In genomic region chr3:46972396-46972795, GRCh38 we compare ENCODE assay signal across 13 cellular contexts. TPM values are rescaled to one million over a fixed set of nuclear protein-coding genes. Genes with fewer than 3 reads are reported as not detected.
DNase-seq lines count a peak whose midpoint lies in the region; ATAC-seq, FAIRE-seq and TF ChIP-seq lines count a peak whose summit lies in the region.
"Had no signal": no experiment of that assay in that cellular context is flagged by ENCODE, and none has a peak within 500 bp of the region (broad histone marks: within the 10 kb centered on the region; RNA-seq: fewer than 3 reads in every experiment).

No MANE protein-coding gene starts in this region.

- TF ChIP-seq RAD21 in GM12878 (IDR thresholded peaks at IDR 0.05; ENCODE audit: insufficient read depth, low read depth, low read length), result no peak

- no peaks in the 10 kb centered on the region; the same call in 1 of the 2 replicates for H3F3A ChIP-seq in OCI-LY1 (ENCODE audit: insufficient read depth, low read length)

- ATAC-seq in GM12878 (no peak), HG03521 (IDR thresholded peaks at IDR 0.05; ENCODE audit: unreplicated experiment) (no peak), HG03097 (IDR thresholded peaks at IDR 0.05; ENCODE audit: low FRiP score, unreplicated experiment) (no peak)
- ATAC-seq in stimulated activated naive B cell treated with anti-CD40 and anti-IgM and Interleukin-4, amounts not matched to agents 10 μg/mL and 1 μg/mL and 100 μg/mL, for 72 hours (replicated peaks), result no peak

- H3K4me1 ChIP-seq in OCI-LY1 (ENCODE audit: insufficient read depth, low read length, severe bottlenecking) (peaks cover 83% of the 10 kb centered on the region), GM12878 (ENCODE audit: control insufficient read depth, insufficient read depth, low read length) (peaks cover 33% of the 10 kb centered on the region), BE2C (no peaks in the 10 kb centered on the region)

- H3K27ac ChIP-seq in OCI-LY1 (ENCODE audit: low read depth, low read length, poor library complexity, severe bottlenecking), result peak overlapping the region; percentile 70
- H3K27ac ChIP-seq in GM12878 (ENCODE audit: control insufficient read depth, insufficient read depth), result no peak overlapping the region; the same call in 1 of the 2 replicates

- H3K4me3 ChIP-seq in OCI-LY1 (ENCODE audit: low read depth, low read length, poor library complexity, severe bottlenecking), result no peak overlapping the region
- H3K4me3 ChIP-seq in GM12878, result peak overlapping the region; percentile 56; the same call in 1 of the 2 replicates
- no peak overlapping the region for H3K4me3 ChIP-seq in BE2C (ENCODE audit: low read depth, low read length)
- H3K4me3 ChIP-seq: skin epidermis had no signal

- 38% methylated on average over 2 of the region's 2 CpGs for WGBS in GM12878 (ENCODE audit: insufficient coverage, insufficient replicate concordance, low lambda C conversion rate, missing lambda C conversion rate)

- no peak overlapping the region for H2AFZ ChIP-seq in OCI-LY1 (ENCODE audit: low read length)
- no peak overlapping the region for H2AFZ ChIP-seq in GM12878 (ENCODE audit: control insufficient read depth, low read depth, low read length)

- FAIRE-seq in GM12878 (lab: Jason Lieb, UNC), result no peak

- H3K27me3 ChIP-seq in OCI-LY1 (ENCODE audit: insufficient read depth, low read length) (no peaks in the 10 kb centered on the region), GM12878 (replicated peaks in 1 of 2; ENCODE audit: control insufficient read depth in 2 of 2, insufficient read depth in 2 of 2, low read length in 1 of 2) (no peaks in the 10 kb centered on the region), BE2C (no peaks in the 10 kb centered on the region)

- H3K36me3 Mint-ChIP-seq in activated naive CD4-positive, alpha-beta T cell treated with anti-CD3 and anti-CD28 coated beads for 36 hours (ENCODE audit: low read depth), result peaks cover 26% of the 10 kb centered on the region
- peaks cover 45 to 64% of the 10 kb centered on the region in 2 donors for H3K36me3 Mint-ChIP-seq in stimulated activated naive B cell treated with anti-CD40 and anti-IgM and Interleukin-4, amounts not matched to agents 10 μg/mL and 1 μg/mL and 100 μg/mL, for 72 hours

- H3K9me3 Mint-ChIP-seq in activated naive CD4-positive, alpha-beta T cell treated with anti-CD3 and anti-CD28 coated beads for 36 hours, result no peaks in the 10 kb centered on the region
- H3K9me3 Mint-ChIP-seq in stimulated activated naive B cell treated with anti-CD40 and anti-IgM and Interleukin-4, amounts not matched to agents 10 μg/mL and 1 μg/mL and 100 μg/mL, for 72 hours, result no peaks in the 10 kb centered on the region

- no peaks in the 10 kb centered on the region for H3K9me3 ChIP-seq in OCI-LY1 (ENCODE audit: low read length)
- no peaks in the 10 kb centered on the region for H3K9me3 ChIP-seq in GM12878 (replicated peaks; ENCODE audit: control insufficient read depth, insufficient read depth, low read length)
- no peaks in the 10 kb centered on the region for H3K9me3 ChIP-seq in BE2C
- H3K9me3 ChIP-seq: SK-N-SH had no signal

- H3K9me2 ChIP-seq in OCI-LY1 (ENCODE audit: low read depth, low read length), result no peaks in the 10 kb centered on the region
- H3K9me2 ChIP-seq: SK-N-SH had no signal

- H3K4me1 Mint-ChIP-seq in activated naive CD4-positive, alpha-beta T cell treated with anti-CD3 and anti-CD28 coated beads for 36 hours (ENCODE audit: low read depth), result peaks cover 81% of the 10 kb centered on the region
- peaks cover 57 to 81% of the 10 kb centered on the region in 2 donors for H3K4me1 Mint-ChIP-seq in stimulated activated naive B cell treated with anti-CD40 and anti-IgM and Interleukin-4, amounts not matched to agents 10 μg/mL and 1 μg/mL and 100 μg/mL, for 72 hours

- H3K4me3 Mint-ChIP-seq in activated naive CD4-positive, alpha-beta T cell treated with anti-CD3 and anti-CD28 coated beads for 36 hours, result no peak overlapping the region
- H3K4me3 Mint-ChIP-seq in stimulated activated naive B cell treated with anti-CD40 and anti-IgM and Interleukin-4, amounts not matched to agents 10 μg/mL and 1 μg/mL and 100 μg/mL, for 72 hours, result peak overlapping the region; percentile 50 to 76

- CTCF ChIA-PET in activated naive CD4-positive, alpha-beta T cell treated with anti-CD3 and anti-CD28 coated beads for 36 hours (lab: Charles Lee), result no interaction called here
- CTCF ChIA-PET in GM12878 (lab: Yijun Ruan, JAX), result interaction anchor here (1.4 kb wide), 1 partner anchor 44 kb away, joined by 3 read pairs; no protein-coding TSS in a partner anchor

- H3K36me3 ChIP-seq in OCI-LY1 (ENCODE audit: insufficient read depth, low read length) (peaks cover 36% of the 10 kb centered on the region; the same call in 1 of the 2 replicates), GM12878 (ENCODE audit: control insufficient read depth in 2 of 2, insufficient read depth in 2 of 2, low read length in 1 of 2) (peaks cover 9% of the 10 kb centered on the region in 2 experiments; a peak in 3 of 4 replicates), BE2C (no peaks in the 10 kb centered on the region)

- no peak for TF ChIP-seq CTCF in OCI-LY1 (IDR thresholded peaks at IDR 0.05; ENCODE audit: low read length)
- TF ChIP-seq CTCF in GM12878 (IDR thresholded peaks at IDR 0.05 in 2 of 3, conservative IDR thresholded peaks at IDR 0.05 in 1 of 3; ENCODE audit: control insufficient read depth in 2 of 3, extremely low read depth in 1 of 3, insufficient read depth in 1 of 3, low read depth in 3 of 3, low read length in 3 of 3), result no peak
- TF ChIP-seq CTCF in BE2C (IDR thresholded peaks at IDR 0.05; ENCODE audit: low read depth, low read length), result no peak

- BruUV-seq in GM12878 (replicated peaks; lab: Mats Ljungman, UMichigan), result TSS peak; percentile 40

- RAD21 ChIA-PET in GM12878 (lab: Charles Lee; ENCODE audit: unreplicated experiment), result interaction anchor here (1.0 to 2.7 kb wide), 2 partner anchors 38 to 45 kb away, joined by 8 to 24 read pairs; no protein-coding TSS in a partner anchor

- in situ Hi-C loops in GM12878 (cut with MboI), result no loop called here

- no peak for TF ChIP-seq POLR2A in GM12878 (IDR thresholded peaks at IDR 0.05; ENCODE audit: low read depth, low read length)

- H3K27me3 Mint-ChIP-seq in activated naive CD4-positive, alpha-beta T cell treated with anti-CD3 and anti-CD28 coated beads for 36 hours (ENCODE audit: low read depth), result no peaks in the 10 kb centered on the region
- H3K27me3 Mint-ChIP-seq in stimulated activated naive B cell treated with anti-CD40 and anti-IgM and Interleukin-4, amounts not matched to agents 10 μg/mL and 1 μg/mL and 100 μg/mL, for 72 hours, result no peaks in the 10 kb centered on the region

- H4K20me1 ChIP-seq in OCI-LY1 (ENCODE audit: insufficient read depth, low read length), result no peaks in the 10 kb centered on the region; the same call in 1 of the 2 replicates
- peaks cover 12% of the 10 kb centered on the region for H4K20me1 ChIP-seq in GM12878 (ENCODE audit: control insufficient read depth, insufficient read depth)

- no peak for DNase-seq in activated naive CD4-positive, alpha-beta T cell treated with anti-CD3 and anti-CD28 coated beads for 36 hours
- DNase-seq in activated naive CD4-positive, alpha-beta T cell treated with anti-CD3 and anti-CD28 coated beads, Interleukin-2, amount 50 U/mL, for 16 hours, result no peak
- DNase-seq in GM12878 (ENCODE audit: low read depth, low spot score) (no peak), BE2C (no peak)
- no peak for DNase-seq in stimulated activated naive B cell treated with anti-CD40 and anti-IgM and Interleukin-4, amounts not matched to agents 10 μg/mL and 1 μg/mL and 100 μg/mL, for 72 hours
- DNase-seq: DND-41, foreskin fibroblast, SK-N-SH, substantia nigra had no signal

- peak overlapping the region; percentile 46 for H3K4me2 ChIP-seq in OCI-LY1 (ENCODE audit: low read length)
- H3K4me2 ChIP-seq in GM12878 (ENCODE audit: control insufficient read depth, insufficient read depth), result peak overlapping the region; percentile 26
- H3K4me2 ChIP-seq: SK-N-SH had no signal

- POLR2A ChIA-PET in GM12878 (lab: Charles Lee), result interaction anchor here (1.0 to 3.7 kb wide), 3 partner anchors 13 to 46 kb away, joined by 3 to 19 read pairs (median 5); no protein-coding TSS in a partner anchor

- SMC1A ChIA-PET in GM12878 (lab: Charles Lee; ENCODE audit: uncharacterized antibody, unreplicated experiment), result interaction anchor here (0.7 to 1.6 kb wide), 6 partner anchors 10 to 849 kb away, joined by 3 to 9 read pairs (median 3); no protein-coding TSS in a partner anchor

- intact Hi-C loops in activated naive CD4-positive, alpha-beta T cell treated with anti-CD3 and anti-CD28 coated beads for 36 hours (cut with micrococcal nuclease), result loop anchor here (1.0 to 10.0 kb wide), 2 partner anchors 13 to 1212 kb away; partner anchors contain the start of gene CDC25A
- intact Hi-C loops in GM12878 (cut with micrococcal nuclease; ENCODE audit: unreplicated experiment), result no loop called here

- H3K9ac ChIP-seq in OCI-LY1 (ENCODE audit: low read length) (no peak overlapping the region), GM12878 (ENCODE audit: control insufficient read depth, insufficient read depth, low read length) (no peak overlapping the region)
- H3K9ac ChIP-seq: SK-N-SH had no signal

- 0 out of 4 replicates have a peak, but pooled peaks of 1 of the 2 experiments have one; percentile 21 for TF ChIP-seq EP300 in GM12878 (IDR thresholded peaks at IDR 0.05; ENCODE audit: borderline replicate concordance in 1 of 2, control insufficient read depth in 1 of 2, low read depth in 2 of 2, low read length in 2 of 2)

- H3K27ac Mint-ChIP-seq in activated naive CD4-positive, alpha-beta T cell treated with anti-CD3 and anti-CD28 coated beads for 36 hours, result peak overlapping the region; percentile 59
- H3K27ac Mint-ChIP-seq in stimulated activated naive B cell treated with anti-CD40 and anti-IgM and Interleukin-4, amounts not matched to agents 10 μg/mL and 1 μg/mL and 100 μg/mL, for 72 hours, result peak overlapping the region; percentile 92

- peaks cover 86% of the 10 kb centered on the region for H3K79me2 ChIP-seq in OCI-LY1 (ENCODE audit: insufficient read depth, low read length)
- H3K79me2 ChIP-seq in GM12878 (ENCODE audit: control insufficient read depth, insufficient read depth, low read length), result peaks cover 88% of the 10 kb centered on the region

RNA-seq across cellular contexts. Expression of gene CCDC12, which starts 4.1 kb away (rescaled TPM):
- total RNA-seq in activated naive CD4-positive, alpha-beta T cell treated with anti-CD3 and anti-CD28 coated beads for 36 hours, result 10 to 100 TPM; 37.6 to 43.0 TPM
- total RNA-seq in GM12878 (2013; cell fraction: nucleolus; rRNA removed), result 111 and 121 TPM in 2 replicates
- total RNA-seq in GM12878 (2014; rRNA removed), result 46.9 and 53.0 TPM in 2 replicates
- total RNA-seq in GM12878 (2014; rRNA removed; fragmentation: Illumina TruSeq; extraction: Trizol), result 67.3 and 72.4 TPM in 2 replicates
- total RNA-seq in GM12878 (2021), result 65.8 and 65.9 TPM in 2 replicates
- polyA plus RNA-seq in GM12878 (2011; ENCODE audit: low read depth), result 29.4 TPM
- polyA plus RNA-seq in GM12878 (2011; rRNA removed), result 31.2 and 45.6 TPM in 2 replicates
- 52.2 and 68.0 TPM in 2 replicates for polyA plus RNA-seq in GM12878 (2011; cell fraction: cytosol; rRNA removed)
- 63.4 and 85.5 TPM in 2 replicates for polyA plus RNA-seq in GM12878 (2011; cell fraction: nucleus; rRNA removed)
- polyA plus RNA-seq in GM12878 (2012), result 47.7 and 72.7 TPM in 2 replicates
- polyA plus RNA-seq in GM12878 (2014; fragmentation: Illumina TruSeq; extraction: Trizol), result 11.2 and 63.3 TPM in 2 replicates
- 10 to 100 TPM in 1 of 2 experiments, 1 to 10 TPM in 1; 9.2 to 22.5 TPM for polyA plus RNA-seq in GM12878 (2014; fragmentation: Nextera tagmentation; extraction: Ambion mirVana)
- 59.3 and 67.6 TPM in 2 replicates for polyA plus RNA-seq in GM12878 (2014; rRNA removed)
- polyA plus RNA-seq in GM12878 (2016; fragmentation: Nextera tagmentation; extraction: Ambion mirVana), result 10 to 100 TPM; 83.1 to 91.4 TPM
- polyA minus RNA-seq in GM12878 (2011; rRNA and poly(A)+ RNA removed), result 69.5 and 77.8 TPM in 2 replicates
- polyA minus RNA-seq in GM12878 (2011; cell fraction: cytosol; rRNA and poly(A)+ RNA removed), result 15.6 and 18.2 TPM in 2 replicates
- 64.3 and 144 TPM in 2 replicates for polyA minus RNA-seq in GM12878 (2011; cell fraction: nucleus; rRNA and poly(A)+ RNA removed)
- polyA plus RNA-seq in BE2C (2012; ENCODE audit: insufficient read depth, insufficient read length, low read depth), result 80.9 TPM

RNA-seq across cellular contexts. Expression of gene NBEAL2, which starts 7.1 kb away (rescaled TPM):
- 10 to 100 TPM; 85.0 to 92.4 TPM for total RNA-seq in activated naive CD4-positive, alpha-beta T cell treated with anti-CD3 and anti-CD28 coated beads for 36 hours
- total RNA-seq in GM12878 (2013; cell fraction: nucleolus; rRNA removed), result 152 and 168 TPM in 2 replicates
- total RNA-seq in GM12878 (2014; rRNA removed), result 47.2 and 52.0 TPM in 2 replicates
- 19.7 and 21.8 TPM in 2 replicates for total RNA-seq in GM12878 (2014; rRNA removed; fragmentation: Illumina TruSeq; extraction: Trizol)
- total RNA-seq in GM12878 (2021), result 106 and 127 TPM in 2 replicates
- polyA plus RNA-seq in GM12878 (2011; ENCODE audit: low read depth), result 27.1 TPM
- polyA plus RNA-seq in GM12878 (2011; rRNA removed), result 17.1 and 29.0 TPM in 2 replicates
- polyA plus RNA-seq in GM12878 (2011; cell fraction: cytosol; rRNA removed), result 39.5 and 52.6 TPM in 2 replicates
- 940 and 1,024 TPM in 2 replicates for polyA plus RNA-seq in GM12878 (2011; cell fraction: nucleus; rRNA removed)
- 62.9 and 78.4 TPM in 2 replicates for polyA plus RNA-seq in GM12878 (2012)
- 16.4 and 41.4 TPM in 2 replicates for polyA plus RNA-seq in GM12878 (2014; fragmentation: Illumina TruSeq; extraction: Trizol)
- under 1 TPM; 0.07 to 0.18 TPM for polyA plus RNA-seq in GM12878 (2014; fragmentation: Nextera tagmentation; extraction: Ambion mirVana)
- polyA plus RNA-seq in GM12878 (2014; rRNA removed), result 96.3 and 110 TPM in 2 replicates
- 10 to 100 TPM; 22.5 to 29.7 TPM for polyA plus RNA-seq in GM12878 (2016; fragmentation: Nextera tagmentation; extraction: Ambion mirVana)
- 21.7 and 46.1 TPM in 2 replicates for polyA minus RNA-seq in GM12878 (2011; rRNA and poly(A)+ RNA removed)
- polyA minus RNA-seq in GM12878 (2011; cell fraction: cytosol; rRNA and poly(A)+ RNA removed), result 21.8 and 25.3 TPM in 2 replicates
- polyA minus RNA-seq in GM12878 (2011; cell fraction: nucleus; rRNA and poly(A)+ RNA removed), result 95.1 and 139 TPM in 2 replicates
- polyA plus RNA-seq in BE2C (2012; ENCODE audit: insufficient read depth, insufficient read length, low read depth), result 16.3 TPM
